Comparison of ENCODE assay signal across 8 cellular contexts in genomic region chr16:57985204-57986121, GRCh38. TPM values are rescaled to one million over a fixed set of nuclear protein-coding genes. Genes with fewer than 3 reads are reported as not detected.
DNase-seq lines count a peak whose midpoint lies in the region; ATAC-seq and TF ChIP-seq lines count a peak whose summit lies in the region.

No MANE protein-coding gene starts in this region.

- H4K8ac ChIP-seq in IMR-90 (ENCODE audit: low read depth in 2 of 2, low read length in 2 of 2) = no peak overlapping the region

- CTCF ChIA-PET in IMR-90 (lab: Yijun Ruan, JAX) = no interaction called here

- no peak overlapping the region for H2BK120ac ChIP-seq in IMR-90 (ENCODE audit: low read depth, low read length)

- peak overlapping the region; percentile 42 for H2AK9ac ChIP-seq in IMR-90 (replicated peaks; ENCODE audit: low read depth, low read length, poor library complexity)

- TF ChIP-seq EP300 in neural cell (conservative IDR thresholded peaks at IDR 0.05; ENCODE audit: poor library complexity, severe bottlenecking) = no peak

- POLR2A ChIA-PET in IMR-90 (lab: Charles Lee; ENCODE audit: unreplicated experiment) = no interaction called here

- BruUV-seq in IMR-90 (replicated peaks; lab: Mats Ljungman, UMichigan) = no TSS peak

- no peak for DNase-seq in GM06990 (ENCODE audit: extremely low read depth, insufficient read length)
- DNase-seq in IMR-90 = no peak
- peak; percentile 19 for DNase-seq in epithelial cell of esophagus (ENCODE audit: low read depth)
- DNase-seq in NCI-H345 treated with DMSO at 0.1 percent for 48 hours (lab: John Stamatoyannopoulos, UW; ENCODE audit: unreplicated experiment) = no peak
- DNase-seq in DMS53 treated with DMSO at 0.1 percent for 48 hours (lab: John Stamatoyannopoulos, UW; ENCODE audit: unreplicated experiment) = no peak
- DNase-seq in NCI-H2029 treated with DMSO at 0.1 percent for 48 hours (lab: John Stamatoyannopoulos, UW) = no peak
- DNase-seq in SHP77 treated with DMSO at 0.1 percent for 48 hours (lab: John Stamatoyannopoulos, UW) = no peak

- H3K4ac ChIP-seq in IMR-90 (ENCODE audit: low read depth, low read length) = no peak overlapping the region

- 19% methylated on average over 6 of the region's 60 CpGs; no CpG with 5 or more reads in 1 of the 2 experiments for WGBS in IMR-90 (ENCODE audit: extremely low coverage in 2 of 2, insufficient read length in 1 of 2), 2 experiments

- peaks cover 2% of the 10 kb centered on the region; the same call in 1 of the 2 replicates for H3K4me1 ChIP-seq in IMR-90 (ENCODE audit: control insufficient read depth, insufficient read depth, low read length)

- no peak overlapping the region for H3K23ac ChIP-seq in IMR-90 (ENCODE audit: low read depth, low read length)

- H4K91ac ChIP-seq in IMR-90 (ENCODE audit: insufficient read depth, low read depth, low read length) = no peak overlapping the region

- no peaks in the 10 kb centered on the region for H3K9me2 ChIP-seq in neural cell (ENCODE audit: insufficient read depth, low read length)

- peak overlapping the region; percentile 47 for H3K4me3 ChIP-seq in GM06990 (replicated peaks; ENCODE audit: low read depth, low read length)
- H3K4me3 ChIP-seq in IMR-90 (ENCODE audit: insufficient read depth, low read depth, low read length) = peak overlapping the region; percentile 48
- H3K4me3 ChIP-seq in epithelial cell of esophagus (ENCODE audit: low read length) = peak overlapping the region; percentile 75
- H3K4me3 ChIP-seq in neural cell (ENCODE audit: low read length) = peak overlapping the region; percentile 68

- H3K79me2 ChIP-seq in neural cell (replicated peaks; ENCODE audit: insufficient read depth, low read length) = no peaks in the 10 kb centered on the region

- H3K9me3 ChIP-seq in IMR-90 (ENCODE audit: control insufficient read depth, insufficient read depth, low read length) (no peaks in the 10 kb centered on the region), neural cell (ENCODE audit: low read length) (no peaks in the 10 kb centered on the region)

- H2BK20ac ChIP-seq in IMR-90 (ENCODE audit: low read depth, low read length) = no peak overlapping the region

- H3K4me2 ChIP-seq in IMR-90 (ENCODE audit: low read depth, low read length) (peak overlapping the region; percentile 74), neural cell (ENCODE audit: low read length) (peak overlapping the region; percentile 44)

- ATAC-seq in IMR-90 (ENCODE audit: low read depth) = peak; percentile 59

- H3K14ac ChIP-seq in IMR-90 (replicated peaks; ENCODE audit: low read depth, low read length) = no peak overlapping the region

- H2BK15ac ChIP-seq in IMR-90 (ENCODE audit: low read depth, low read length) = no peak overlapping the region

- no peak overlapping the region for H3K9ac ChIP-seq in IMR-90 (ENCODE audit: low read depth, low read length)
- peak overlapping the region; percentile 45 for H3K9ac ChIP-seq in neural cell (ENCODE audit: low read length)

- intact Hi-C loops in IMR-90 (cut with micrococcal nuclease) = no loop called here

- H3F3A ChIP-seq in neural cell (ENCODE audit: insufficient read depth, low read length, poor library complexity, severe bottlenecking) = no peaks in the 10 kb centered on the region

- no peak for TF ChIP-seq POLR2A in IMR-90 (IDR thresholded peaks at IDR 0.05; ENCODE audit: low read depth, low read length)

- no peak overlapping the region for H3K56ac ChIP-seq in IMR-90 (ENCODE audit: extremely low read depth, insufficient read depth, low read length)

- TF ChIP-seq CTCF in GM06990 (IDR thresholded peaks at IDR 0.05; ENCODE audit: insufficient read depth, low read length, poor library complexity, severe bottlenecking) = no peak
- no peak for TF ChIP-seq CTCF in IMR-90 (conservative IDR thresholded peaks at IDR 0.05; ENCODE audit: low read depth, low read length)
- TF ChIP-seq CTCF in epithelial cell of esophagus (IDR thresholded peaks at IDR 0.05; ENCODE audit: insufficient read depth, low read depth, low read length, missing control alignments) = no peak
- no peak for TF ChIP-seq CTCF in neural cell (IDR thresholded peaks at IDR 0.05; ENCODE audit: poor library complexity, severe bottlenecking)

- H3K18ac ChIP-seq in IMR-90 (ENCODE audit: low read depth, low read length) = no peak overlapping the region

- H4K20me1 ChIP-seq in IMR-90 (ENCODE audit: insufficient read depth, low read length) (no peaks in the 10 kb centered on the region; the same call in 1 of the 2 replicates), neural cell (ENCODE audit: insufficient read depth) (no peaks in the 10 kb centered on the region)

- TF ChIP-seq RAD21 in IMR-90 (IDR thresholded peaks at IDR 0.05; ENCODE audit: low read length) (no peak), neural cell (conservative IDR thresholded peaks at IDR 0.05) (no peak)

- H2BK5ac ChIP-seq in IMR-90 (ENCODE audit: low read depth, low read length, poor library complexity, severe bottlenecking) = no peak overlapping the region

- H3K27me3 ChIP-seq in GM06990 (replicated peaks; ENCODE audit: control insufficient read depth, insufficient read depth, low read length) = no peaks in the 10 kb centered on the region; the same call in 1 of the 2 replicates
- H3K27me3 ChIP-seq in IMR-90 (ENCODE audit: control insufficient read depth, insufficient read depth, low read length) = peaks cover 43% of the 10 kb centered on the region
- H3K27me3 ChIP-seq in neural cell (ENCODE audit: insufficient read depth, low read depth, low read length) = peaks cover 30% of the 10 kb centered on the region

- H3K27ac ChIP-seq in IMR-90 (ENCODE audit: insufficient read depth, low read length) (no peak overlapping the region), neural cell (ENCODE audit: low read length) (no peak overlapping the region)

- no peak overlapping the region for H4K5ac ChIP-seq in IMR-90 (ENCODE audit: low read depth, low read length)

- H2AFZ ChIP-seq in IMR-90 (replicated peaks; ENCODE audit: low read length, poor library complexity) (peak overlapping the region; percentile 91), neural cell (ENCODE audit: low read depth, low read length) (no peak overlapping the region)

- H3K79me1 ChIP-seq in IMR-90 (ENCODE audit: low read depth in 1 of 2, low read length in 2 of 2) = no peaks in the 10 kb centered on the region

- no peaks in the 10 kb centered on the region for H3K9me1 ChIP-seq in IMR-90 (ENCODE audit: insufficient read depth, low read length)

- dilution Hi-C loops in IMR-90 (cut with HindIII; ENCODE audit: low sequenced_read_pairs, unreplicated experiment) = no loop called here

- H3K36me3 ChIP-seq in GM06990 (ENCODE audit: control insufficient read depth, insufficient read depth, low read length) = no peaks in the 10 kb centered on the region
- no peaks in the 10 kb centered on the region for H3K36me3 ChIP-seq in IMR-90 (ENCODE audit: control insufficient read depth, insufficient read depth, low read length)
- no peaks in the 10 kb centered on the region for H3K36me3 ChIP-seq in neural cell (ENCODE audit: insufficient read depth, low read length)

- no peak overlapping the region for H2AK5ac ChIP-seq in IMR-90 (ENCODE audit: low read depth, low read length)

- in situ Hi-C loops in IMR-90 (cut with MboI; ENCODE audit: low sequenced_read_pairs) = no loop called here

TF ChIP-seq in IMR-90, 13 proteins besides CTCF, POLR2A, EP300 and RAD21 (continues in another document):
- TF ChIP-seq MAZ (IDR thresholded peaks at IDR 0.05; ENCODE audit: borderline replicate concordance, low read depth, low read length) (no peak), CHD1 (IDR thresholded peaks at IDR 0.05; ENCODE audit: low read depth, low read length) (no peak)

RNA-seq across cellular contexts. Expression of gene CNGB1, which starts 14.5 kb away (rescaled TPM):
- total RNA-seq in IMR-90 (2012; rRNA removed) = not detected in 2 replicates
- polyA plus RNA-seq in IMR-90 (2012; rRNA removed) (not detected in 2 replicates), neural cell (19.1 and 20.7 TPM in 2 replicates)
- not detected in 2 replicates for polyA plus RNA-seq in IMR-90 (2012; cell fraction: cytosol; rRNA removed)
- polyA plus RNA-seq in IMR-90 (2012; cell fraction: nucleus; rRNA removed; ENCODE audit: low replicate concordance) = 0.01 TPM in 1 of 2 replicates, not detected in the other
- 14.5 and 22.2 TPM in 2 replicates for polyA minus RNA-seq in neural cell

RNA-seq across cellular contexts. Expression of gene ZNF319, which starts 15.0 kb away (rescaled TPM):
- 0.83 and 0.90 TPM in 2 replicates for total RNA-seq in IMR-90 (2012; rRNA removed)
- polyA plus RNA-seq in IMR-90 (2012; rRNA removed) (6.3 TPM in 2 replicates), neural cell (5.1 and 7.0 TPM in 2 replicates)
- 6.7 and 10.4 TPM in 2 replicates for polyA plus RNA-seq in IMR-90 (2012; cell fraction: cytosol; rRNA removed)
- 5.8 and 8.9 TPM in 2 replicates for polyA plus RNA-seq in IMR-90 (2012; cell fraction: nucleus; rRNA removed; ENCODE audit: low replicate concordance)
- polyA minus RNA-seq in neural cell = 10.7 and 14.5 TPM in 2 replicates

RNA-seq across cellular contexts. Expression of gene USB1, which starts 15.7 kb away (rescaled TPM):
- total RNA-seq in IMR-90 (2012; rRNA removed) = 23.1 and 45.9 TPM in 2 replicates
- polyA plus RNA-seq in IMR-90 (2012; rRNA removed) (94.9 and 96.8 TPM in 2 replicates), neural cell (25.7 and 47.0 TPM in 2 replicates)
- polyA plus RNA-seq in IMR-90 (2012; cell fraction: cytosol; rRNA removed) = 126 and 158 TPM in 2 replicates
- 32.4 and 62.6 TPM in 2 replicates for polyA plus RNA-seq in IMR-90 (2012; cell fraction: nucleus; rRNA removed; ENCODE audit: low replicate concordance)
- polyA minus RNA-seq in neural cell = 20.7 and 28.8 TPM in 2 replicates

RNA-seq across cellular contexts. Expression of gene MMP15, which starts 40.1 kb away (rescaled TPM):
- 0.18 and 0.28 TPM in 2 replicates for total RNA-seq in IMR-90 (2012; rRNA removed)
- polyA plus RNA-seq in IMR-90 (2012; rRNA removed) = 0.56 and 0.69 TPM in 2 replicates
- 0.69 and 1.1 TPM in 2 replicates for polyA plus RNA-seq in IMR-90 (2012; cell fraction: cytosol; rRNA removed)
- polyA plus RNA-seq in IMR-90 (2012; cell fraction: nucleus; rRNA removed; ENCODE audit: low replicate concordance) = 0.24 and 0.62 TPM in 2 replicates
- polyA plus RNA-seq in neural cell = 18.5 and 18.7 TPM in 2 replicates
- 31.1 and 36.5 TPM in 2 replicates for polyA minus RNA-seq in neural cell

Comparison
In these comparisons a context has a peak if more than half of its experiments do, and no peak if none do; other contexts are left out.
1. RNA of gene CNGB1, which starts 14.5 kb away (polyA plus RNA-seq): 19.1 to 20.7 TPM in neural cell; 0.01 TPM in IMR-90; every median in the first group is over 10 times any median in the second.
2. Peak in every context shown above with its lines, with median percentiles within 50 percentile points of each other: H3K4me3 ChIP-seq.